10 cellular contexts compared by ENCODE assay signal in the genomic region with DNA sequence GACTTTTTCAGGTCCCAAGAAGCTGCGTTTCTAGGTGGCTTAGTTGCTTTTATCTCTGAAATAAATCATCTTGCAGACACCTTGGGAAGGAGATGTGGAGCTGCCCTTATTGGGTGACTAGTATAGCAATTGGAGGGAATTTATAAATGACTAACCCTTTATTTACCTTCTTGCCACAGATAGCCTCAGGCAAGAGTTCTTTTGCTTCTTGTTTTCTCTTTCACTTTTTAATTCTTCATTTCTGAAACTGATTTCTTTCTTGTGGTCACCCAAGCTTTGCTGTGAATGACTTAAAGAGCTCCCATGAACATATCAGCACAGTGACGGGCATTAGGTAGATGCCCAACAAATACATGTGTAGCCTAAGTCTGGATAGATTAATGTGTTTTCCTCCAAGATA. TPM values are rescaled to one million over a fixed set of nuclear protein-coding genes. Genes with fewer than 3 reads are reported as not detected.
DNase-seq lines count a peak whose midpoint lies in the region; ATAC-seq and TF ChIP-seq lines count a peak whose summit lies in the region.
"Had no signal": no experiment of that assay in that cellular context is flagged by ENCODE, and none has a peak within 500 bp of the region (broad histone marks: within the 10 kb centered on the region; RNA-seq: fewer than 3 reads in every experiment).

No MANE protein-coding gene starts in this region.

- no peaks in the 10 kb centered on the region for H3K27me3 Mint-ChIP-seq in activated T-helper 1 cell treated with anti-CD3 and anti-CD28 coated beads, Interleukin-12 subunit alpha, Interleukin-12 subunit beta, Interleukin-2, Interleukin-4 antibody, amounts not matched to agents 30 ng/mL and 10 ng/mL and 1 ng/mL, durations not matched to agents 14 hours and 24 hours and 36 hours (ENCODE audit: insufficient read depth)
- H3K27me3 Mint-ChIP-seq in natural killer cell (ENCODE audit: low read depth in 2 of 2): peaks cover 0 to 8% of the 10 kb centered on the region in 2 donors

- intact Hi-C loops in activated T-helper 1 cell treated with anti-CD3 and anti-CD28 coated beads, Interleukin-12 subunit alpha, Interleukin-12 subunit beta, Interleukin-2, Interleukin-4 antibody, amounts not matched to agents 30 ng/mL and 10 ng/mL and 1 ng/mL, durations not matched to agents 14 hours and 24 hours and 36 hours (cut with micrococcal nuclease): no loop called here
- intact Hi-C loops in natural killer cell (cut with micrococcal nuclease): no loop called here

- no peaks in the 10 kb centered on the region for H3K27me3 ChIP-seq in RWPE2 (ENCODE audit: insufficient read depth, poor library complexity, severe bottlenecking)

- no peaks in the 10 kb centered on the region for H3K9me3 ChIP-seq in RWPE2 (ENCODE audit: severe bottlenecking)

- no peak overlapping the region for H3K4me3 ChIP-seq in RWPE2 (ENCODE audit: severe bottlenecking)

- no peaks in the 10 kb centered on the region for H3K36me3 Mint-ChIP-seq in activated T-helper 1 cell treated with anti-CD3 and anti-CD28 coated beads, Interleukin-12 subunit alpha, Interleukin-12 subunit beta, Interleukin-2, Interleukin-4 antibody, amounts not matched to agents 30 ng/mL and 10 ng/mL and 1 ng/mL, durations not matched to agents 14 hours and 24 hours and 36 hours (ENCODE audit: low read depth)
- H3K36me3 Mint-ChIP-seq in natural killer cell: no peaks in the 10 kb centered on the region
- H3K36me3 Mint-ChIP-seq: CD14-positive monocyte had no signal

- peak overlapping the region; percentile 94 for H3K27ac ChIP-seq in RWPE2 (ENCODE audit: poor library complexity, severe bottlenecking)

- no peaks in the 10 kb centered on the region for H3K9me3 Mint-ChIP-seq in activated T-helper 1 cell treated with anti-CD3 and anti-CD28 coated beads, Interleukin-12 subunit alpha, Interleukin-12 subunit beta, Interleukin-2, Interleukin-4 antibody, amounts not matched to agents 30 ng/mL and 10 ng/mL and 1 ng/mL, durations not matched to agents 14 hours and 24 hours and 36 hours
- H3K9me3 Mint-ChIP-seq in natural killer cell: no peaks in the 10 kb centered on the region

- no peak overlapping the region for H3K27ac Mint-ChIP-seq in activated T-helper 1 cell treated with anti-CD3 and anti-CD28 coated beads, Interleukin-12 subunit alpha, Interleukin-12 subunit beta, Interleukin-2, Interleukin-4 antibody, amounts not matched to agents 30 ng/mL and 10 ng/mL and 1 ng/mL, durations not matched to agents 14 hours and 24 hours and 36 hours
- H3K27ac Mint-ChIP-seq in natural killer cell: no peak overlapping the region

- peak; percentile 95 for ATAC-seq in GM19463 (IDR thresholded peaks at IDR 0.05; ENCODE audit: unreplicated experiment)
- ATAC-seq in HG03064 (IDR thresholded peaks at IDR 0.05; ENCODE audit: low read depth, unreplicated experiment): peak; percentile 88
- ATAC-seq in RWPE2 (ENCODE audit: low read depth): peak; percentile 43
- ATAC-seq in natural killer cell: no peak
- no peak for ATAC-seq in left lobe of liver

- peak; percentile 47 for DNase-seq in GM10266 (ENCODE audit: extremely low spot score)
- no peak for DNase-seq in RWPE2 (ENCODE audit: low spot score)
- DNase-seq in activated T-helper 1 cell treated with anti-CD3 and anti-CD28 coated beads, Interleukin-12 subunit alpha, Interleukin-12 subunit beta, Interleukin-2, Interleukin-4 antibody, amounts not matched to agents 30 ng/mL and 10 ng/mL and 1 ng/mL, durations not matched to agents 14 hours and 24 hours and 36 hours (ENCODE audit: low spot score): no peak
- no peak for DNase-seq in natural killer cell
- DNase-seq in G401 (ENCODE audit: low spot score): no peak
- no peak for DNase-seq in left lobe of liver (ENCODE audit: low spot score)

- H3K4me1 Mint-ChIP-seq in activated T-helper 1 cell treated with anti-CD3 and anti-CD28 coated beads, Interleukin-12 subunit alpha, Interleukin-12 subunit beta, Interleukin-2, Interleukin-4 antibody, amounts not matched to agents 30 ng/mL and 10 ng/mL and 1 ng/mL, durations not matched to agents 14 hours and 24 hours and 36 hours (ENCODE audit: low read depth): no peaks in the 10 kb centered on the region
- no peaks in the 10 kb centered on the region for H3K4me1 Mint-ChIP-seq in natural killer cell
- H3K4me1 Mint-ChIP-seq: CD14-positive monocyte had no signal

- TF ChIP-seq CTCF in GM10266 (IDR thresholded peaks at IDR 0.05; ENCODE audit: control insufficient read depth, insufficient read depth, low read depth, missing control alignments) (no peak), RWPE2 (IDR thresholded peaks at IDR 0.05; ENCODE audit: poor library complexity, severe bottlenecking) (no peak), natural killer cell (IDR thresholded peaks at IDR 0.05) (no peak)

- H3K4me3 Mint-ChIP-seq in activated T-helper 1 cell treated with anti-CD3 and anti-CD28 coated beads, Interleukin-12 subunit alpha, Interleukin-12 subunit beta, Interleukin-2, Interleukin-4 antibody, amounts not matched to agents 30 ng/mL and 10 ng/mL and 1 ng/mL, durations not matched to agents 14 hours and 24 hours and 36 hours: no peak overlapping the region
- H3K4me3 Mint-ChIP-seq in natural killer cell: no peak overlapping the region
- H3K4me3 Mint-ChIP-seq: CD14-positive monocyte had no signal

- H3K4me1 ChIP-seq in RWPE2 (ENCODE audit: insufficient read depth, poor library complexity, severe bottlenecking): peaks cover 41% of the 10 kb centered on the region

- in situ Hi-C loops in G401 (cut with HindIII; ENCODE audit: low sequenced_read_pairs): no loop called here

- H3K36me3 ChIP-seq in RWPE2 (ENCODE audit: low read depth): no peaks in the 10 kb centered on the region; the same call in 1 of the 2 replicates

RNA-seq across cellular contexts. Expression of a gene that starts 3.0 kb away (rescaled TPM):
- not detected in 2 replicates for total RNA-seq in activated T-helper 1 cell treated with anti-CD3 and anti-CD28 coated beads, Interleukin-12 subunit alpha, Interleukin-12 subunit beta, Interleukin-2, Interleukin-4 antibody, amounts not matched to agents 30 ng/mL and 10 ng/mL and 1 ng/mL, durations not matched to agents 14 hours and 24 hours and 36 hours
- not detected for total RNA-seq in natural killer cell
- not detected in 2 replicates for total RNA-seq in G401 (2014; rRNA removed; shearing (Covaris generic))
- total RNA-seq in left lobe of liver: not detected
- total RNA-seq: endothelial cell of umbilical vein had no signal

Comparison
In these comparisons a context has a peak if more than half of its experiments do, and no peak if none do; other contexts are left out.
1. ATAC-seq: peak in GM19463 (single experiment), HG03064 (single experiment) and RWPE2 (single experiment); none in natural killer cell (0 of 3) and left lobe of liver (single experiment).